ENCODE assay signal across 19 cellular contexts in genomic region chrX:93868289-93868985, GRCh38.
"Had no signal": no experiment of that assay in that cellular context is flagged by ENCODE, and none has a peak within 500 bp of the region (broad histone marks: within the 10 kb centered on the region; RNA-seq: fewer than 3 reads in every experiment).

No MANE protein-coding gene starts in this region.

- DNase-seq: activated CD4-positive, alpha-beta T cell treated with anti-CD3 and anti-CD28 coated beads, Interleukin-2, amount 50 U/mL, for 1 hour; activated CD4-positive, CD25-positive, alpha-beta regulatory T cell treated with anti-CD3 and anti-CD28 coated beads, Interleukin-2, amount 50 U/mL, for 72 hours; activated CD8-positive, alpha-beta memory T cell treated with anti-CD3 and anti-CD28 coated beads, Interleukin-2, amount 50 U/mL, for 4 hours; activated naive CD4-positive, alpha-beta T cell treated with anti-CD3 and anti-CD28 coated beads for 36 hours; activated T-cell treated with anti-CD3 and anti-CD28 coated beads, Interleukin-2, amount 50 U/mL, for 4 hours; anterior cingulate cortex; brain microvascular endothelial cell; central memory CD4-positive, alpha-beta T cell; dorsolateral prefrontal cortex; naive thymus-derived CD8-positive, alpha-beta T cell; pancreas; right lobe of liver; small intestine; stimulated activated CD4-positive, alpha-beta T cell treated with anti-CD3 and anti-CD28 coated beads, Interleukin-15, amount 100 ng/mL, for 24 hours; stimulated activated CD4-positive, alpha-beta T cell treated with anti-CD3 and anti-CD28 coated beads, Interleukin-4, amount 100 ng/mL, for 1 hour; stimulated activated naive CD8-positive, alpha-beta T cell treated with anti-CD3 and anti-CD28 coated beads, Interleukin-15, amount 100 ng/mL, for 72 hours; T-cell; upper lobe of left lung had no signal

- H3K27me3 ChIP-seq: brain microvascular endothelial cell, upper lobe of left lung had no signal

- H3K27me3 Mint-ChIP-seq: naive thymus-derived CD8-positive, alpha-beta T cell; stimulated activated naive CD8-positive, alpha-beta T cell treated with anti-CD3 and anti-CD28 coated beads, Interleukin-15, amount 100 ng/mL, for 72 hours; T-cell had no signal

- ATAC-seq: activated T-cell treated with anti-CD3 and anti-CD28 coated beads, Interleukin-2, amount 50 U/mL, for 4 hours; naive thymus-derived CD8-positive, alpha-beta T cell; right lobe of liver; stimulated activated naive CD8-positive, alpha-beta T cell treated with anti-CD3 and anti-CD28 coated beads, Interleukin-15, amount 100 ng/mL, for 72 hours; T-cell had no signal

- H3K4me1 Mint-ChIP-seq: naive thymus-derived CD8-positive, alpha-beta T cell; stimulated activated naive CD8-positive, alpha-beta T cell treated with anti-CD3 and anti-CD28 coated beads, Interleukin-15, amount 100 ng/mL, for 72 hours; T-cell had no signal

- H3K4me1 ChIP-seq: pancreas, right lobe of liver, upper lobe of left lung had no signal

- H3K36me3 Mint-ChIP-seq: naive thymus-derived CD8-positive, alpha-beta T cell; T-cell had no signal

- H3K9me3 ChIP-seq: pancreas, right lobe of liver, upper lobe of left lung had no signal

- H3K36me3 ChIP-seq: brain microvascular endothelial cell, pancreas, right lobe of liver, upper lobe of left lung had no signal

- H3K27ac ChIP-seq: brain microvascular endothelial cell, dorsolateral prefrontal cortex, pancreas, right lobe of liver, upper lobe of left lung, VCaP had no signal

- H3K27ac Mint-ChIP-seq: activated naive CD4-positive, alpha-beta T cell treated with anti-CD3 and anti-CD28 coated beads for 36 hours; stimulated activated naive CD8-positive, alpha-beta T cell treated with anti-CD3 and anti-CD28 coated beads, Interleukin-15, amount 100 ng/mL, for 72 hours; T-cell had no signal

- H3K4me3 ChIP-seq: dorsolateral prefrontal cortex, pancreas, right lobe of liver, upper lobe of left lung had no signal

- H3K9me3 Mint-ChIP-seq: activated naive CD4-positive, alpha-beta T cell treated with anti-CD3 and anti-CD28 coated beads for 36 hours; activated T-cell treated with anti-CD3 and anti-CD28 coated beads, Interleukin-2, amount 50 U/mL, for 4 hours; stimulated activated naive CD8-positive, alpha-beta T cell treated with anti-CD3 and anti-CD28 coated beads, Interleukin-15, amount 100 ng/mL, for 72 hours; T-cell had no signal

- H3K4me3 Mint-ChIP-seq: activated naive CD4-positive, alpha-beta T cell treated with anti-CD3 and anti-CD28 coated beads for 36 hours; activated T-cell treated with anti-CD3 and anti-CD28 coated beads, Interleukin-2, amount 50 U/mL, for 4 hours; naive thymus-derived CD8-positive, alpha-beta T cell; stimulated activated naive CD8-positive, alpha-beta T cell treated with anti-CD3 and anti-CD28 coated beads, Interleukin-15, amount 100 ng/mL, for 72 hours; T-cell had no signal
